Comparison of ENCODE assay signal across 8 cellular contexts in genomic region chr9:5629312-5630037, GRCh38. TPM values are rescaled to one million over a fixed set of nuclear protein-coding genes. Genes with fewer than 3 reads are reported as not detected.
A peak's percentile ranks its signal among the peaks of the same experiment; 100 is the strongest.
DNase-seq lines count a peak whose midpoint lies in the region; ATAC-seq and TF ChIP-seq lines count a peak whose summit lies in the region.

No MANE protein-coding gene starts in this region.

- no peaks in the 10 kb centered on the region for H3K9me3 ChIP-seq in Loucy (ENCODE audit: insufficient read depth, low read depth, low read length)

- H3K36me3 ChIP-seq in Loucy (ENCODE audit: insufficient read depth, low read length) = no peaks in the 10 kb centered on the region

- H3K4me2 ChIP-seq in Loucy (ENCODE audit: low read depth, low read length, poor library complexity, severe bottlenecking) = peak overlapping the region; percentile 93

- peaks cover 48% of the 10 kb centered on the region for H3K4me1 Mint-ChIP-seq in dendritic cell treated with granulocyte-macrophage colony-stimulating factor and Interleukin-4, amounts not matched to agents 40 ng/mL and 50 ng/mL, for 4 days (ENCODE audit: low read depth)

- H4K20me1 ChIP-seq in Loucy (ENCODE audit: insufficient read depth, low read length, poor library complexity, severe bottlenecking) = peaks cover 35% of the 10 kb centered on the region

- H3K27me3 ChIP-seq in Loucy (ENCODE audit: insufficient read depth, low read length, poor library complexity, severe bottlenecking) = no peaks in the 10 kb centered on the region

- H3K27me3 Mint-ChIP-seq in dendritic cell treated with granulocyte-macrophage colony-stimulating factor and Interleukin-4, amounts not matched to agents 40 ng/mL and 50 ng/mL, for 4 days = no peaks in the 10 kb centered on the region

- TF ChIP-seq CTCF in Loucy (conservative IDR thresholded peaks at IDR 0.05; ENCODE audit: low read length) = no peak
- TF ChIP-seq CTCF in lower leg skin (IDR thresholded peaks at IDR 0.05) = no peak

- H3K9me2 ChIP-seq in Loucy (replicated peaks; ENCODE audit: low read depth, low read length) = no peaks in the 10 kb centered on the region

- no peak for TF ChIP-seq POLR2A in lower leg skin (IDR thresholded peaks at IDR 0.05)

- peaks cover 29% of the 10 kb centered on the region for H3K36me3 Mint-ChIP-seq in dendritic cell treated with granulocyte-macrophage colony-stimulating factor and Interleukin-4, amounts not matched to agents 40 ng/mL and 50 ng/mL, for 4 days (ENCODE audit: low read depth)

- peak overlapping the region; percentile 94 for H3K27ac Mint-ChIP-seq in dendritic cell treated with granulocyte-macrophage colony-stimulating factor and Interleukin-4, amounts not matched to agents 40 ng/mL and 50 ng/mL, for 4 days

- H2AFZ ChIP-seq in Loucy (ENCODE audit: low read length) = peak overlapping the region; percentile 78

- peaks cover 57% of the 10 kb centered on the region for H3K4me1 ChIP-seq in Loucy (ENCODE audit: insufficient read depth, low read length, poor library complexity, severe bottlenecking)

- peaks cover 91% of the 10 kb centered on the region for H3K79me2 ChIP-seq in Loucy (ENCODE audit: insufficient read depth, low read length)

- H3F3A ChIP-seq in Loucy (ENCODE audit: low read depth) = peaks cover 3% of the 10 kb centered on the region; the same call in 1 of the 2 replicates

- H3K4me3 ChIP-seq in Loucy (ENCODE audit: low read length, poor library complexity, severe bottlenecking) = peak overlapping the region; percentile 95
- peak overlapping the region; percentile 96 for H3K4me3 ChIP-seq in lower leg skin (ENCODE audit: low read depth, poor library complexity, severe bottlenecking)

- peak overlapping the region; percentile 86 for H3K9ac ChIP-seq in Loucy (ENCODE audit: low read depth, low read length, poor library complexity, severe bottlenecking)

- peaks cover 7% of the 10 kb centered on the region for H3K9me3 Mint-ChIP-seq in dendritic cell treated with granulocyte-macrophage colony-stimulating factor and Interleukin-4, amounts not matched to agents 40 ng/mL and 50 ng/mL, for 4 days

- intact Hi-C loops in dendritic cell treated with granulocyte-macrophage colony-stimulating factor and Interleukin-4, amounts not matched to agents 40 ng/mL and 50 ng/mL, for 4 days (cut with micrococcal nuclease) = no loop called here
- intact Hi-C loops in lower leg skin (cut with DNase I; ENCODE audit: low total_unique reads) = no loop called here

- peak overlapping the region; percentile 95 for H3K4me3 Mint-ChIP-seq in dendritic cell treated with granulocyte-macrophage colony-stimulating factor and Interleukin-4, amounts not matched to agents 40 ng/mL and 50 ng/mL, for 4 days

- 0% methylated on average over 24 to 28 of the region's 55 CpGs for whole genome bisulfite sequencing in lower leg skin, 2 donors

- DNase-seq in EH (ENCODE audit: low read depth) (peak; percentile 56), lower leg skin (ENCODE audit: low spot score in 2 of 2) (peak; percentile 42 to 93), NCI-H128 (lab: John Stamatoyannopoulos, UW; ENCODE audit: unreplicated experiment) (no peak)
- DNase-seq in activated CD4-positive, CD25-positive, alpha-beta regulatory T cell treated with anti-CD3 and anti-CD28 coated beads, Interleukin-2, amount 50 U/mL, for 72 hours = peak; percentile 63
- DNase-seq in stimulated activated CD8-positive, alpha-beta memory T cell treated with anti-CD3 and anti-CD28 coated beads, Interleukin-2, amount 100 ng/mL, for 48 hours (ENCODE audit: low read depth in 2 of 2) = peak; percentile 22 to 30

- peak; percentile 9 for ATAC-seq in GM21619 (IDR thresholded peaks at IDR 0.05; ENCODE audit: unreplicated experiment)

RNA-seq across cellular contexts. Expression of gene RIC1, which starts 0.6 kb away (rescaled TPM):
- total RNA-seq in lower leg skin = 10 to 100 TPM; 31.3 to 62.3 (median 37.6) TPM
